In the genomic region with DNA sequence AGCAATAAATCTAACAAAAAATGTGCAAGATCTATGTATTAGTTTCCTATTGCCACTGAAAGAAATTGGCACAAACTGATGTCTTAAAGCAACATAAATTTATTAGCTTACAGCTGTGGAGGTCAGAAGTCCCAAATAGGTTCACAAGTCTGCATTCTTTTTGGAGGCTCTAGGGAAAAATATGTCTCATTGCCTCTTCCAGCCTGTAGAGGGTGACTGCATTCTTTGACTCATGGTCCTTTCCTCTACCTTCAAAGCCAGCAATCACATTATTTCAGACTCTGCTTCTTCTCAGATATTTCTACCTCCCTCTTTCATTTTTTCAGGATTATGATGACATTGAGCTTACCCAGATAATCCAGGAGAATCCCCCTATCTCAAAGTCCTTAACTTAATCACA, we compare ENCODE assay signal across 22 cellular contexts.
"Had no signal": no experiment of that assay in that cellular context is flagged by ENCODE, and none has a peak within 500 bp of the region (broad histone marks: within the 10 kb centered on the region; RNA-seq: fewer than 3 reads in every experiment).

No MANE protein-coding gene starts in this region.

- H3K27me3 ChIP-seq: cardiac muscle cell, foreskin keratinocyte, pancreas, thyroid gland had no signal

- ATAC-seq: activated CD8-positive, alpha-beta memory T cell treated with anti-CD3 and anti-CD28 coated beads, Interleukin-2, amount 10 ng/mL, durations not matched to agents 7 days and 5 days; activated naive CD8-positive, alpha-beta T cell treated with anti-CD3 and anti-CD28 coated beads, Interleukin-2, amount 50 U/mL, for 24 hours; foreskin keratinocyte; natural killer cell treated with Interleukin-12 subunit alpha and Interleukin-12 subunit beta and Interleukin-15 and Interleukin-18, amount 100 ng/mL, for 72 hours; pancreas; right cardiac atrium had no signal

- H3K36me3 Mint-ChIP-seq: activated CD8-positive, alpha-beta memory T cell treated with anti-CD3 and anti-CD28 coated beads, Interleukin-2, amount 10 ng/mL, durations not matched to agents 7 days and 5 days had no signal

- DNase-seq: activated CD4-positive, alpha-beta T cell treated with anti-CD3 and anti-CD28 coated beads for 4 hours; activated CD4-positive, alpha-beta T cell treated with anti-CD3 and anti-CD28 coated beads, Interleukin-2, amount 50 U/mL, for 48 hours; activated CD4-positive, CD25-positive, alpha-beta regulatory T cell; activated CD8-positive, alpha-beta memory T cell treated with anti-CD3 and anti-CD28 coated beads, Interleukin-2, amount 10 ng/mL, durations not matched to agents 7 days and 5 days; activated gamma-delta T cell; activated naive CD4-positive, alpha-beta T cell treated with anti-CD3 and anti-CD28 coated beads, Interleukin-2, amount 50 U/mL, for 16 hours; activated naive CD8-positive, alpha-beta T cell treated with anti-CD3 and anti-CD28 coated beads, Interleukin-2, amount 50 U/mL, for 24 hours; activated T-cell treated with anti-CD3 and anti-CD28 coated beads for 4 hours; erythroblast; foreskin keratinocyte; left ventricle myocardium inferior; mammary epithelial cell; pancreas; right cardiac atrium; substantia nigra; T-helper 1 cell; thyroid gland had no signal

- H3K27me3 Mint-ChIP-seq: activated CD8-positive, alpha-beta memory T cell treated with anti-CD3 and anti-CD28 coated beads, Interleukin-2, amount 10 ng/mL, durations not matched to agents 7 days and 5 days; activated naive CD8-positive, alpha-beta T cell treated with anti-CD3 and anti-CD28 coated beads, Interleukin-2, amount 50 U/mL, for 24 hours; natural killer cell treated with Interleukin-12 subunit alpha and Interleukin-12 subunit beta and Interleukin-15 and Interleukin-18, amount 100 ng/mL, for 72 hours; stimulated activated naive CD8-positive, alpha-beta T cell treated with anti-CD3 and anti-CD28 coated beads, Interleukin-15, Interleukin-2, amounts not matched to agents 100 ng/mL and 50 ng/mL, for 24 hours had no signal

- H3K9me3 ChIP-seq: pancreas, thyroid gland had no signal

- H3K4me1 Mint-ChIP-seq: activated CD8-positive, alpha-beta memory T cell treated with anti-CD3 and anti-CD28 coated beads, Interleukin-2, amount 10 ng/mL, durations not matched to agents 7 days and 5 days; activated naive CD8-positive, alpha-beta T cell treated with anti-CD3 and anti-CD28 coated beads, Interleukin-2, amount 50 U/mL, for 24 hours had no signal

- FAIRE-seq: endometrium, pancreas had no signal

- H3K27ac Mint-ChIP-seq: activated CD8-positive, alpha-beta memory T cell treated with anti-CD3 and anti-CD28 coated beads, Interleukin-2, amount 10 ng/mL, durations not matched to agents 7 days and 5 days; activated naive CD8-positive, alpha-beta T cell treated with anti-CD3 and anti-CD28 coated beads, Interleukin-2, amount 50 U/mL, for 24 hours; activated T-helper 1 cell treated with anti-CD3 and anti-CD28 coated beads, Interleukin-12 subunit alpha, Interleukin-12 subunit beta, Interleukin-2, Interleukin-4 antibody, amounts not matched to agents 30 ng/mL and 10 ng/mL and 1 ng/mL, durations not matched to agents 14 hours and 24 hours and 36 hours; natural killer cell treated with Interleukin-12 subunit alpha and Interleukin-12 subunit beta and Interleukin-15 and Interleukin-18, amount 100 ng/mL, for 72 hours; stimulated activated naive CD8-positive, alpha-beta T cell treated with anti-CD3 and anti-CD28 coated beads, Interleukin-15, Interleukin-2, amounts not matched to agents 100 ng/mL and 50 ng/mL, for 24 hours had no signal

- H3K4me3 ChIP-seq: cardiac muscle cell, left ventricle myocardium inferior, pancreas, thyroid gland had no signal

- H3K36me3 ChIP-seq: cardiac muscle cell, left ventricle myocardium inferior, pancreas, thyroid gland had no signal

- H3K4me3 Mint-ChIP-seq: activated CD8-positive, alpha-beta memory T cell treated with anti-CD3 and anti-CD28 coated beads, Interleukin-2, amount 10 ng/mL, durations not matched to agents 7 days and 5 days; activated naive CD8-positive, alpha-beta T cell treated with anti-CD3 and anti-CD28 coated beads, Interleukin-2, amount 50 U/mL, for 24 hours; activated T-helper 1 cell treated with anti-CD3 and anti-CD28 coated beads, Interleukin-12 subunit alpha, Interleukin-12 subunit beta, Interleukin-2, Interleukin-4 antibody, amounts not matched to agents 30 ng/mL and 10 ng/mL and 1 ng/mL, durations not matched to agents 14 hours and 24 hours and 36 hours; natural killer cell treated with Interleukin-12 subunit alpha and Interleukin-12 subunit beta and Interleukin-15 and Interleukin-18, amount 100 ng/mL, for 72 hours; stimulated activated naive CD8-positive, alpha-beta T cell treated with anti-CD3 and anti-CD28 coated beads, Interleukin-15, Interleukin-2, amounts not matched to agents 100 ng/mL and 50 ng/mL, for 24 hours had no signal

- H3K4me1 ChIP-seq: foreskin keratinocyte, left ventricle myocardium inferior, pancreas, thyroid gland had no signal

- H3K27ac ChIP-seq: cardiac muscle cell, foreskin keratinocyte, left ventricle myocardium inferior, pancreas, thyroid gland had no signal
